Comparison of ENCODE assay signal across 1 cellular context in the genomic region with DNA sequence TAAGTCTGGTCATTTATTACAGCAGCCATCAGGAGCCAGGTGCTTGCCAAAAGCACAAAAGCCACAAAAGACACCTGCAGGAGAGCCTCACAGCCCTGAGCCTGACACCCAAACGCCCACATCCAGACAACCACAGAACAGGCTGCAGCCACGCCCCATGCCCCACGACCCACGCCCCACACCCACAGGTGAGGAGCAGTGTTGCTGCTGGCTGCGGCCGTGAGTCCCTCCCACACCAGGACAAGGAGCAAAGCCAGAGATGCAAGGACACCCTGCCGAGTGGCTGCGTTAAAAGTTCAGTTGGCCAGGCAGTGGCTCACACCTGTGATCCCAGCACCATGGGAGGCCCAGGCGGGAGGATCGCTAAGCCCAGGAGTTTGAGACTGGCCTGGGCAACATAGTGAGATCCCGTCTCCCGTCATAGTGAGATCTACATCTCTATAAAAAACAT.
TF ChIP-seq lines count a peak whose summit lies in the region.

No MANE protein-coding gene starts in this region.

TF ChIP-seq in IMR-90, 13 proteins besides CTCF, POLR2A, EP300 and RAD21 (continued from another document):
- TF ChIP-seq, protein P1, sequence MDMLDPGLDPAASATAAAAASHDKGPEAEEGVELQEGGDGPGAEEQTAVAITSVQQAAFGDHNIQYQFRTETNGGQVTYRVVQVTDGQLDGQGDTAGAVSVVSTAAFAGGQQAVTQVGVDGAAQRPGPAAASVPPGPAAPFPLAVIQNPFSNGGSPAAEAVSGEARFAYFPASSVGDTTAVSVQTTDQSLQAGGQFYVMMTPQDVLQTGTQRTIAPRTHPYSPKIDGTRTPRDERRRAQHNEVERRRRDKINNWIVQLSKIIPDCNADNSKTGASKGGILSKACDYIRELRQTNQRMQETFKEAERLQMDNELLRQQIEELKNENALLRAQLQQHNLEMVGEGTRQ (IDR thresholded peaks at IDR 0.05; ENCODE audit: low read depth, low read length) = no peak
- TF ChIP-seq, protein P2, sequence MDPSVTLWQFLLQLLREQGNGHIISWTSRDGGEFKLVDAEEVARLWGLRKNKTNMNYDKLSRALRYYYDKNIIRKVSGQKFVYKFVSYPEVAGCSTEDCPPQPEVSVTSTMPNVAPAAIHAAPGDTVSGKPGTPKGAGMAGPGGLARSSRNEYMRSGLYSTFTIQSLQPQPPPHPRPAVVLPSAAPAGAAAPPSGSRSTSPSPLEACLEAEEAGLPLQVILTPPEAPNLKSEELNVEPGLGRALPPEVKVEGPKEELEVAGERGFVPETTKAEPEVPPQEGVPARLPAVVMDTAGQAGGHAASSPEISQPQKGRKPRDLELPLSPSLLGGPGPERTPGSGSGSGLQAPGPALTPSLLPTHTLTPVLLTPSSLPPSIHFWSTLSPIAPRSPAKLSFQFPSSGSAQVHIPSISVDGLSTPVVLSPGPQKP (IDR thresholded peaks at IDR 0.05; ENCODE audit: borderline replicate concordance, low read depth, low read length) = no peak
- TF ChIP-seq CHD1 (IDR thresholded peaks at IDR 0.05; ENCODE audit: low read depth, low read length) (no peak), RFX5 (IDR thresholded peaks at IDR 0.05; ENCODE audit: low read depth, low read length) (no peak), RCOR1 (IDR thresholded peaks at IDR 0.05; ENCODE audit: insufficient replicate concordance, low read length) (no peak), MXI1 (IDR thresholded peaks at IDR 0.05; ENCODE audit: borderline replicate concordance, low read depth, low read length) (no peak), FOS (IDR thresholded peaks at IDR 0.05; ENCODE audit: low read depth, low read length) (no peak), NFE2L2 (IDR thresholded peaks at IDR 0.05; ENCODE audit: low read depth, low read length) (no peak)
TF ChIP-seq in IMR-90: peak in this region for 0.
